Comparison of ENCODE assay signal across 8 cellular contexts in the genomic region with DNA sequence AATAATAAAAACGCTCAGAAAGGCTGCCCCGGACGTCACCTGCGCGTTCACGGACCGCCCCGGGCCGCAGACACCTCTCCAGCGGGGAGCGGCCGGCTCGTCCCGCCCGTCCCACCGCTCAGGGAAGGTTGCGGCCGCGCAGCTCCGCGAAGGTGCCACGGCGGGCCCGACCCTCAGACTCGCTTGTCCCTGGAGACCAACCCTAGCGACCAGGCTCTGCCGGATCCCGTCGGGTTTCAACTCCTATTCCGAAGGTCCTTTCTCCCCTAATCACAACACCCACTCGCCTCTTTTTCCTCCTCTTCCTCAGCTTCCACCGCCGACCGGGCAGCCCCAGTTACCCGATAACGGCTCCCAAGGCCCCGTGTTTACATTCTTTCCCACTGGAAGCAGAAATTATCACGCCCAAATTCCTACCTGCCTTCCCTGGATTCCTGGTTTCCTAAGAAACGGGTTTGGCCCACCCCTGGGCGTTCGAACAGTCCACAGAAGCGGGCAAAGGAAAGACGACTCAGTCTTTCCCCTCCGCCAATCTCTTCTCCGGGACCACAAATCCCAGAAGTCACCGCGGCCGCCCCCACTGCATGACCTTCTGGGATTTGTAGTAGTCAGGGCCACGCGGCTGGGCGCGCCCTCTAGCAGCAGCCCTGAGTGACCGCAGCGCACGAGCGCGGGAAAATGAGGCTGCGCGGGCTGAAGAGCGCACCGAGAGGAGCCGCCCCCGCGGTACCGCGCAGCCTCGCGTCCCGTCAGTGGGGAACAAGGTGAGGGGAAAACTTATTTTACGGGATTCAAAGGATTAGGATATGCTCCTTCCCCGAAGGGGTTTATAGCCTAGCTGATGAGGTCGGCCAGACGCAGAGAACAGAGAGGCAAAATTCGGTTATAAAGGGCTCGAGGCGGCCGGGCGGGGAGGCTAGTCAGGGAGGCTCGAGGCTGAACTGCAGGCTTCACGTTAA. TPM values are rescaled to one million over a fixed set of nuclear protein-coding genes. Genes with fewer than 3 reads are reported as not detected.
DNase-seq lines count a peak whose midpoint lies in the region; ATAC-seq and TF ChIP-seq lines count a peak whose summit lies in the region.

A gene with protein sequence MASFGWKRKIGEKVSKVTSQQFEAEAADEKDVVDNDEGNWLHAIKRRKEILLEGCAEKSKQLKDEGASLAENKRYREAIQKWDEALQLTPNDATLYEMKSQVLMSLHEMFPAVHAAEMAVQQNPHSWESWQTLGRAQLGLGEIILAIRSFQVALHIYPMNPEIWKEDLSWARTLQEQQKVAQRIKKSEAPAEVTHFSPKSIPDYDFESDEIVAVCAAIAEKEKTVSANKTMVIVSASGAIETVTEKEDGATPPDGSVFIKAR (minus strand): TSS at position 555 of the 959 bp plus-strand sequence. CDS start 8,943 bp downstream, outside the sequence.

- POLR2A ChIA-PET in CD4-positive, alpha-beta T cell (lab: Charles Lee) = interaction anchor here (0.7 to 1.8 kb wide), 7 partner anchors 14 to 345 kb away, joined by 3 to 7 read pairs (median 3); a partner anchor contains a TSS

- intact Hi-C loops in CD4-positive, alpha-beta T cell (cut with DNase I, micrococcal nuclease) = loop anchor here (1.0 to 10.0 kb wide), 7 partner anchors 42 to 1801 kb away; a partner anchor contains a TSS
- intact Hi-C loops in right lobe of liver (cut with DNase I) = loop anchor here in 1 of 2 donors (5.0 kb wide), 1 partner anchor 77 kb away; no protein-coding TSS in a partner anchor

- H3K27me3 ChIP-seq in CD4-positive, alpha-beta T cell (ENCODE audit: control insufficient read depth, insufficient read depth, low read length) = no peaks in the 10 kb centered on the region
- no peaks in the 10 kb centered on the region for H3K27me3 ChIP-seq in duodenal mucosa (ENCODE audit: control insufficient read depth in 1 of 2, insufficient read depth in 2 of 2, low read length in 2 of 2)
- no peaks in the 10 kb centered on the region for H3K27me3 ChIP-seq in right lobe of liver

- peaks cover 3% of the 10 kb centered on the region in 2 donors for H3K36me3 ChIP-seq in duodenal mucosa (ENCODE audit: control insufficient read depth in 1 of 2, insufficient read depth in 2 of 2, low read length in 2 of 2)
- no peaks in the 10 kb centered on the region for H3K36me3 ChIP-seq in right lobe of liver

- peak; percentile 51 for TF ChIP-seq CTCF in CD4-positive, alpha-beta T cell (IDR thresholded peaks at IDR 0.05)
- peak; percentile 60 to 74 (median 68) for TF ChIP-seq CTCF in right lobe of liver (IDR thresholded peaks at IDR 0.05)

- 6% methylated on average over 46 of the region's 80 CpGs for WGBS in right lobe of liver (ENCODE audit: insufficient coverage, low coverage, low lambda C conversion rate, missing lambda C conversion rate)

- H3K4me1 Mint-ChIP-seq in CD4-positive, alpha-beta T cell (ENCODE audit: low read depth) = peaks cover 25% of the 10 kb centered on the region

- TF ChIP-seq POLR2A in right lobe of liver (IDR thresholded peaks at IDR 0.05) = no peak

- peak within 1 kb of the TSS; percentile 89 to 94 for H3K9ac ChIP-seq in duodenal mucosa (ENCODE audit: low read depth in 1 of 2, low read length in 2 of 2)

- peak; percentile 86 to 93 (median 92) for DNase-seq in CD4-positive, alpha-beta T cell
- peak; percentile 96 for DNase-seq in NCI-H774 (lab: John Stamatoyannopoulos, UW)
- DNase-seq in activated CD4-positive, alpha-beta T cell treated with anti-CD3 and anti-CD28 coated beads, Interleukin-2, amount 50 U/mL, for 48 hours = peak; percentile 96 to 97
- DNase-seq in right lobe of liver = peak; percentile 97
- DNase-seq in stimulated activated CD4-positive, alpha-beta T cell treated with anti-CD3 and anti-CD28 coated beads, Interleukin-4, amount 100 ng/mL, for 4 hours = peak; percentile 93 to 94

- peaks cover 7 to 9% of the 10 kb centered on the region in 2 donors for H3K4me1 ChIP-seq in duodenal mucosa (ENCODE audit: control insufficient read depth in 1 of 2, insufficient read depth in 2 of 2, low read length in 2 of 2)
- H3K4me1 ChIP-seq in right lobe of liver = peaks cover 0 to 8% (median 4%) of the 10 kb centered on the region in 4 donors

- H3K4me3 ChIP-seq in duodenal mucosa (ENCODE audit: low read depth in 1 of 2, low read length in 2 of 2) = peak within 1 kb of the TSS; percentile 95 to 97
- peak within 1 kb of the TSS; percentile 66 to 85 (median 85) for H3K4me3 ChIP-seq in right lobe of liver

- H3K27ac ChIP-seq in CD4-positive, alpha-beta T cell (ENCODE audit: low read depth, low read length) = peak within 1 kb of the TSS; percentile 87
- peak within 1 kb of the TSS; percentile 87 for H3K27ac ChIP-seq in duodenal mucosa (ENCODE audit: low read depth, low read length)
- peak within 1 kb of the TSS; percentile 70 to 94 (median 89) for H3K27ac ChIP-seq in right lobe of liver

- no peaks in the 10 kb centered on the region for H3K27me3 Mint-ChIP-seq in CD4-positive, alpha-beta T cell

- peak; percentile 80 for ATAC-seq in CD4-positive, alpha-beta T cell (ENCODE audit: poor library complexity)
- ATAC-seq in GM19397 (IDR thresholded peaks at IDR 0.05; ENCODE audit: unreplicated experiment) (peak; percentile 87), HG03571 (IDR thresholded peaks at IDR 0.05; ENCODE audit: unreplicated experiment) (peak; percentile 92), right lobe of liver (peak; percentile 96 to 99 (median 97))

- no peak within 1 kb of the TSS for H3K27ac Mint-ChIP-seq in CD4-positive, alpha-beta T cell

- peaks cover 22% of the 10 kb centered on the region for H3K36me3 Mint-ChIP-seq in CD4-positive, alpha-beta T cell (ENCODE audit: low read depth)

- no peak within 1 kb of the TSS for H3K4me3 Mint-ChIP-seq in CD4-positive, alpha-beta T cell

- CTCF ChIA-PET in CD4-positive, alpha-beta T cell (lab: Charles Lee) = interaction anchor here (0.8 to 1.6 kb wide), 4 partner anchors 17 to 807 kb away, joined by 3 to 6 read pairs (median 3); a partner anchor contains a TSS

- H3K9me3 ChIP-seq in CD4-positive, alpha-beta T cell (ENCODE audit: control insufficient read depth, low read length) = no peaks in the 10 kb centered on the region
- peaks cover 0 to 5% of the 10 kb centered on the region in 2 donors for H3K9me3 ChIP-seq in duodenal mucosa (ENCODE audit: control insufficient read depth in 1 of 2, low read length in 2 of 2)
- no peaks in the 10 kb centered on the region for H3K9me3 ChIP-seq in right lobe of liver

- no peaks in the 10 kb centered on the region for H3K9me3 Mint-ChIP-seq in CD4-positive, alpha-beta T cell

RNA-seq across cellular contexts. Expression of the gene that starts here (rescaled TPM):
- 10 to 100 TPM in 1 of 2 experiments, 1 to 10 TPM in 1; 8.7 to 12.0 TPM for total RNA-seq in CD4-positive, alpha-beta T cell
- total RNA-seq in right lobe of liver = 1 to 10 TPM; 5.6 to 9.2 (median 7.0) TPM

Comparison
In these comparisons a context has a peak if more than half of its experiments do, and no peak if none do; other contexts are left out.
1. Peak in every context shown above with its lines: DNase-seq, ATAC-seq, H3K4me3 ChIP-seq and H3K27ac ChIP-seq.